ENCODE assay signal across 14 cellular contexts in the genomic region with DNA sequence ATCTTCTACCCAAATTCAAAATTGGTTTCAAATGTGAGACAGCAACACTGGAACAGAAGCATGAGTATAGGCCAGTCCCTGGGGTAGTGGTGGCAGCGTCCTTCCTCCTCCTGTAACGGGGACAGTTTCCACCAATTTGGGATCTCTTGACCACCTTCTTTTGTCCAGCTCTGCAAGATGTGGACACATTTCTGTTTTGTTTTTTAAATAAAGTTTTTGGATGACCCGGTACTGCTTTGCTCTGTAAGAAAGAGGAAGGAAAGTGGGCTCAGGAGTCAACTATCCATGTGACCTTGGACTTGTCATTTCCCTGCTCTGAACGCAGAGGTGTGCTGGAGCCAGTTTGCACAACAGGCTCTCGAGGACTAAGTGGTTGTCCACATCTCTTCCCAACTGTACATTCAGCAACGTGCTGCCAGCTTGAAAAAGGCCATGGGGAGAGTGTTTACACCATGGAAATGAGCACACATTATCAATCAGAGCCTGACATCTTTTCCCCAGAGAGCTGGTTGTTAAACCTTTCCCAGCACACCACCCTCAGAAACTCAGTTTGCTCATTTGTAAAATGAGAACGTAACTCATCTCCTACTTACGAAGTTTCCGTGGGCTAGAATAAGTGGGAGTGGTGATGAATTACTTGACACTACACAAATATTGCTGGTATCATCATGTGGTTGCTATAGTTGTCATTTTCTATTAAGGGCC.
DNase-seq lines count a peak whose midpoint lies in the region; ATAC-seq, FAIRE-seq and TF ChIP-seq lines count a peak whose summit lies in the region.
"Had no signal": no experiment of that assay in that cellular context is flagged by ENCODE, and none has a peak within 500 bp of the region (broad histone marks: within the 10 kb centered on the region; RNA-seq: fewer than 3 reads in every experiment).

No MANE protein-coding gene starts in this region.

- H3K79me2 ChIP-seq in GM23248 (ENCODE audit: insufficient read depth) (no peaks in the 10 kb centered on the region), keratinocyte (ENCODE audit: control insufficient read depth, insufficient read depth, low read length) (no peaks in the 10 kb centered on the region)

- H3K4me3 Mint-ChIP-seq in CD4-positive, CD25-positive, alpha-beta regulatory T cell = peak overlapping the region in 3 of 4 donors; percentile 51 to 80 (median 75)
- H3K4me3 Mint-ChIP-seq in activated CD8-positive, alpha-beta T cell treated with anti-CD3 and anti-CD28 coated beads for 36 hours = peak overlapping the region; percentile 57

- H3K27ac ChIP-seq in CD4-positive, CD25-positive, alpha-beta regulatory T cell (ENCODE audit: insufficient read depth, low read length, poor library complexity, severe bottlenecking) = peak overlapping the region; percentile 82
- H3K27ac ChIP-seq in GM23248 (peak overlapping the region; percentile 58), keratinocyte (ENCODE audit: control insufficient read depth, insufficient read depth, low read length) (no peak overlapping the region)
- H3K27ac ChIP-seq: SJSA1 had no signal

- no peaks in the 10 kb centered on the region for H3K9me2 ChIP-seq in GM23248 (ENCODE audit: insufficient read depth)

- FAIRE-seq in keratinocyte (lab: Jason Lieb, UNC) = peak; percentile 32

- peaks cover 5% of the 10 kb centered on the region for H3K36me3 ChIP-seq in CD4-positive, CD25-positive, alpha-beta regulatory T cell (ENCODE audit: control insufficient read depth, insufficient read depth, low read length)
- H3K36me3 ChIP-seq in GM23248 (ENCODE audit: low read depth) (no peaks in the 10 kb centered on the region), keratinocyte (ENCODE audit: control insufficient read depth in 2 of 2, extremely low read depth in 1 of 2, insufficient read depth in 2 of 2, low read length in 2 of 2) (peaks cover 0 to 1% of the 10 kb centered on the region in 2 experiments)
- H3K36me3 ChIP-seq: heart right ventricle had no signal

- H3K27me3 Mint-ChIP-seq in CD4-positive, CD25-positive, alpha-beta regulatory T cell = no peaks in the 10 kb centered on the region
- H3K27me3 Mint-ChIP-seq in activated CD8-positive, alpha-beta T cell treated with anti-CD3 and anti-CD28 coated beads for 36 hours = no peaks in the 10 kb centered on the region

- peaks cover 77% of the 10 kb centered on the region for H3K4me1 ChIP-seq in CD4-positive, CD25-positive, alpha-beta regulatory T cell (ENCODE audit: control insufficient read depth, insufficient read depth, low read length, poor library complexity, severe bottlenecking)
- H3K4me1 ChIP-seq in GM23248 (ENCODE audit: insufficient read depth) (peaks cover 22% of the 10 kb centered on the region), keratinocyte (ENCODE audit: control insufficient read depth, extremely low read depth, insufficient read depth, low read length) (peaks cover 27% of the 10 kb centered on the region)
- H3K4me1 ChIP-seq: SJSA1 had no signal

- H3K9me3 Mint-ChIP-seq in CD4-positive, CD25-positive, alpha-beta regulatory T cell = no peaks in the 10 kb centered on the region
- H3K9me3 Mint-ChIP-seq in activated CD8-positive, alpha-beta T cell treated with anti-CD3 and anti-CD28 coated beads for 36 hours = peaks cover 7% of the 10 kb centered on the region

- TF ChIP-seq CTCF in activated CD8-positive, alpha-beta T cell treated with anti-CD3 and anti-CD28 coated beads for 36 hours (IDR thresholded peaks at IDR 0.05) = no peak
- no peak for TF ChIP-seq CTCF in keratinocyte (optimal IDR thresholded peaks at IDR 0.05 in 1 of 3, IDR thresholded peaks at IDR 0.05 in 1 of 3, conservative IDR thresholded peaks at IDR 0.05 in 1 of 3; ENCODE audit: extremely low read depth in 1 of 3, insufficient read depth in 2 of 3, low read length in 3 of 3)

- H3K9me1 ChIP-seq in keratinocyte (ENCODE audit: control insufficient read depth, extremely low read depth, insufficient read depth, low read length) = no peaks in the 10 kb centered on the region

- dilution Hi-C loops in keratinocyte (cut with MboI; ENCODE audit: extremely low pct_ligation_motif_present, low sequenced_read_pairs) = no loop called here

- peak overlapping the region; percentile 60 for H3K4me2 ChIP-seq in GM23248 (ENCODE audit: unreplicated experiment)
- no peak overlapping the region for H3K4me2 ChIP-seq in keratinocyte (ENCODE audit: control insufficient read depth, extremely low read depth, insufficient read depth, low read depth, low read length)

- in situ Hi-C loops in GM23248 (cut with MboI) = no loop called here

- peaks cover 12% of the 10 kb centered on the region for H3K36me3 Mint-ChIP-seq in CD4-positive, CD25-positive, alpha-beta regulatory T cell
- H3K36me3 Mint-ChIP-seq in activated CD8-positive, alpha-beta T cell treated with anti-CD3 and anti-CD28 coated beads for 36 hours (ENCODE audit: low read depth) = peaks cover 49% of the 10 kb centered on the region

- POLR2A ChIA-PET in activated CD8-positive, alpha-beta T cell treated with anti-CD3 and anti-CD28 coated beads for 36 hours (lab: Charles Lee) = interaction anchor here (0.7 to 7.1 kb wide), 9 partner anchors 9 to 319 kb away, joined by 3 to 122 read pairs (median 5); no protein-coding TSS in a partner anchor

- ATAC-seq in CD4-positive, CD25-positive, alpha-beta regulatory T cell (ENCODE audit: low read depth in 2 of 2) = no peak
- ATAC-seq in activated CD8-positive, alpha-beta T cell treated with anti-CD3 and anti-CD28 coated beads for 36 hours = peak; percentile 31
- ATAC-seq in sciatic nerve (no peak), GM21367 (IDR thresholded peaks at IDR 0.05; ENCODE audit: unreplicated experiment) (no peak)

- H2AFZ ChIP-seq in GM23248 (peak overlapping the region; percentile 77), keratinocyte (ENCODE audit: control insufficient read depth, low read length) (no peak overlapping the region)

- DNase-seq in CD4-positive, CD25-positive, alpha-beta regulatory T cell = peak in 1 of 3 donors; percentile 39
- DNase-seq in GM23248 (peak; percentile 22), keratinocyte (ENCODE audit: low read depth, low spot score) (no peak), sciatic nerve (ENCODE audit: low spot score) (no peak), NCI-H526 treated with DMSO at 0.1 percent for 48 hours (lab: John Stamatoyannopoulos, UW) (no peak), HuH-7.5 (ENCODE audit: low spot score) (no peak)
- peak; percentile 42 for DNase-seq in activated CD8-positive, alpha-beta T cell treated with anti-CD3 and anti-CD28 coated beads for 36 hours
- DNase-seq: COR-L47, cortex of kidney, heart right ventricle, mesendoderm, NCI-H446 had no signal

- 70 to 71% methylated on average over 9 of the region's 9 CpGs for WGBS in GM23248 (ENCODE audit: low coverage in 1 of 2, low lambda C conversion rate in 2 of 2, missing lambda C conversion rate in 2 of 2), 2 experiments

- CTCF ChIA-PET in activated CD8-positive, alpha-beta T cell treated with anti-CD3 and anti-CD28 coated beads for 36 hours (lab: Charles Lee) = interaction anchor here (0.9 to 3.8 kb wide), 7 partner anchors 11 to 56 kb away, joined by 3 to 18 read pairs (median 5); no protein-coding TSS in a partner anchor

- peak overlapping the region; percentile 95 to 99 (median 98) for H3K27ac Mint-ChIP-seq in CD4-positive, CD25-positive, alpha-beta regulatory T cell
- H3K27ac Mint-ChIP-seq in activated CD8-positive, alpha-beta T cell treated with anti-CD3 and anti-CD28 coated beads for 36 hours = peak overlapping the region; percentile 97

- H4K20me1 ChIP-seq in GM23248 (ENCODE audit: insufficient read depth) = no peaks in the 10 kb centered on the region
- no peaks in the 10 kb centered on the region for H4K20me1 ChIP-seq in keratinocyte (ENCODE audit: control insufficient read depth, extremely low read depth, insufficient read depth, low read length)

- H3K4me3 ChIP-seq in CD4-positive, CD25-positive, alpha-beta regulatory T cell (ENCODE audit: low read depth, low read length) = peak overlapping the region; percentile 69
- 0 out of 2 replicates have a peak overlapping the region, but pooled peaks have one; percentile 4 for H3K4me3 ChIP-seq in GM23248
- H3K4me3 ChIP-seq in keratinocyte (ENCODE audit: control insufficient read depth in 2 of 3, extremely low read depth in 1 of 3, insufficient read depth in 2 of 3, low read depth in 1 of 3, low read length in 3 of 3) = no peak overlapping the region
- H3K4me3 ChIP-seq: heart right ventricle, SJSA1 had no signal

- intact Hi-C loops in activated CD8-positive, alpha-beta T cell treated with anti-CD3 and anti-CD28 coated beads for 36 hours (cut with micrococcal nuclease) = loop anchor here (2.0 to 5.0 kb wide), 3 partner anchors 17 to 340 kb away; partner anchors contain the start of gene HIVEP1
- intact Hi-C loops in sciatic nerve (cut with DNase I) = no loop called here

- H3K4me1 Mint-ChIP-seq in CD4-positive, CD25-positive, alpha-beta regulatory T cell = peaks cover 41 to 86% (median 62%) of the 10 kb centered on the region in 4 donors
- peaks cover 71% of the 10 kb centered on the region for H3K4me1 Mint-ChIP-seq in activated CD8-positive, alpha-beta T cell treated with anti-CD3 and anti-CD28 coated beads for 36 hours (ENCODE audit: low read depth)

- H3K9ac ChIP-seq in GM23248 (peak overlapping the region; percentile 61), keratinocyte (ENCODE audit: control insufficient read depth, extremely low read depth, insufficient read depth, low read length) (no peak overlapping the region)

- H3K9me3 ChIP-seq in CD4-positive, CD25-positive, alpha-beta regulatory T cell (ENCODE audit: control insufficient read depth in 2 of 2, low read length in 2 of 2) = no peaks in the 10 kb centered on the region
- no peaks in the 10 kb centered on the region for H3K9me3 ChIP-seq in GM23248 (ENCODE audit: low read depth)
- no peaks in the 10 kb centered on the region for H3K9me3 ChIP-seq in keratinocyte (ENCODE audit: control insufficient read depth, low read depth, low read length)
- H3K9me3 ChIP-seq: heart right ventricle, SJSA1 had no signal

- no peaks in the 10 kb centered on the region for H3K27me3 ChIP-seq in CD4-positive, CD25-positive, alpha-beta regulatory T cell (ENCODE audit: control insufficient read depth, insufficient read depth, low read length)
- H3K27me3 ChIP-seq in GM23248 (replicated peaks; ENCODE audit: insufficient read depth) (no peaks in the 10 kb centered on the region), keratinocyte (ENCODE audit: control insufficient read depth, extremely low read depth, insufficient read depth, low read length) (no peaks in the 10 kb centered on the region)
- H3K27me3 ChIP-seq: heart right ventricle, SJSA1 had no signal

- peaks cover 8% of the 10 kb centered on the region for H3F3A ChIP-seq in GM23248 (ENCODE audit: insufficient read depth)

Comparison
In these comparisons a context has a peak if more than half of its experiments do, and no peak if none do; other contexts are left out.
1. DNase-seq: peak in GM23248 (single experiment) and activated CD8-positive, alpha-beta T cell treated with anti-CD3 and anti-CD28 coated beads for 36 hours (single experiment); none in keratinocyte (single experiment), sciatic nerve (single experiment), NCI-H526 treated with DMSO at 0.1 percent for 48 hours (single experiment) and HuH-7.5 (single experiment).
2. H3K4me3 ChIP-seq: peak in CD4-positive, CD25-positive, alpha-beta regulatory T cell (single experiment) and GM23248 (single experiment); none in keratinocyte (0 of 3).